1 cellular context compared by ENCODE assay signal in genomic region chr14:24282736-24283135, GRCh38.
TF ChIP-seq lines count a peak whose summit lies in the region.

No MANE protein-coding gene starts in this region.

TF ChIP-seq in HepG2, 621 proteins besides CTCF, POLR2A, EP300 and RAD21:
- no peak for TF ChIP-seq CEBPB (IDR thresholded peaks at IDR 0.05; ENCODE audit: borderline replicate concordance, low read depth, low read length)
- no peak for TF ChIP-seq CBX2 (IDR thresholded peaks at IDR 0.05; ENCODE audit: low read depth, low read length)
- no peak for TF ChIP-seq CBX2 (CRISPR knock-in tag; IDR thresholded peaks at IDR 0.05; ENCODE audit: low read depth)
- no peak for TF ChIP-seq U2AF2 (IDR thresholded peaks at IDR 0.05; ENCODE audit: low read depth, low read length)
- TF ChIP-seq NPAS2 (CRISPR knock-in tag; IDR thresholded peaks at IDR 0.05; ENCODE audit: borderline replicate concordance), result peak; percentile 54; the same call in 1 of the 2 replicates
- no peak for TF ChIP-seq SMAD9 (CRISPR knock-in tag; IDR thresholded peaks at IDR 0.05)
- peak; percentile 26 for TF ChIP-seq RBM22 (optimal IDR thresholded peaks at IDR 0.05; ENCODE audit: low read length)
- no peak for TF ChIP-seq ATAD3A (CRISPR knock-in tag; IDR thresholded peaks at IDR 0.05)
- peak; percentile 44 for TF ChIP-seq ZNF883 (CRISPR knock-in tag; IDR thresholded peaks at IDR 0.05; ENCODE audit: not compliant biosample characterization)
- TF ChIP-seq NRL (CRISPR knock-in tag; IDR thresholded peaks at IDR 0.05; ENCODE audit: borderline replicate concordance), result 0 out of 2 replicates have a peak, but pooled peaks have one; percentile 63
- 0 out of 2 replicates have a peak, but pooled peaks have one; percentile 12 for TF ChIP-seq ZNF687 (CRISPR knock-in tag; IDR thresholded peaks at IDR 0.05)
